ENCODE assay signal across 19 cellular contexts in genomic region chr11:32015435-32015834, GRCh38.
DNase-seq lines count a peak whose midpoint lies in the region; TF ChIP-seq lines count a peak whose summit lies in the region.
"Had no signal": no experiment of that assay in that cellular context is flagged by ENCODE, and none has a peak within 500 bp of the region (broad histone marks: within the 10 kb centered on the region; RNA-seq: fewer than 3 reads in every experiment).

No MANE protein-coding gene starts in this region.

- TF ChIP-seq CTCF in hepatocyte (IDR thresholded peaks at IDR 0.05; ENCODE audit: poor library complexity), result no peak

- H3K4me1 ChIP-seq in hepatocyte (ENCODE audit: insufficient read depth), result no peaks in the 10 kb centered on the region
- H3K4me1 ChIP-seq: BE2C had no signal

- H3K9me3 ChIP-seq in hepatocyte (ENCODE audit: low read depth), result no peaks in the 10 kb centered on the region
- H3K9me3 ChIP-seq: BE2C, SK-N-SH had no signal

- no peaks in the 10 kb centered on the region for H3K9me2 ChIP-seq in hepatocyte (replicated peaks; ENCODE audit: insufficient read depth)
- H3K9me2 ChIP-seq: SK-N-SH had no signal

- no peaks in the 10 kb centered on the region for H3K36me3 ChIP-seq in hepatocyte (replicated peaks; ENCODE audit: insufficient read depth, low read depth)
- H3K36me3 ChIP-seq: BE2C had no signal

- no peak overlapping the region for H3K27ac ChIP-seq in hepatocyte
- H3K27ac ChIP-seq: 22Rv1 had no signal

- H3K79me2 ChIP-seq in hepatocyte, result no peaks in the 10 kb centered on the region

- WGBS in hepatocyte (ENCODE audit: low lambda C conversion rate, missing lambda C conversion rate), result 32% methylated on average over 4 of the region's 4 CpGs

- no peak overlapping the region for H3K4me2 ChIP-seq in hepatocyte
- H3K4me2 ChIP-seq: SK-N-SH had no signal

- H3K4me3 ChIP-seq in hepatocyte, result no peak overlapping the region

- H4K20me1 ChIP-seq in hepatocyte (ENCODE audit: insufficient read depth, poor library complexity, severe bottlenecking), result no peaks in the 10 kb centered on the region

- no peak overlapping the region for H2AFZ ChIP-seq in hepatocyte

- H3K27me3 ChIP-seq in hepatocyte, result peaks cover 29% of the 10 kb centered on the region
- H3K27me3 ChIP-seq: BE2C had no signal

- DNase-seq in NCI-H1092 treated with DMSO at 0.1 percent for 48 hours (lab: John Stamatoyannopoulos, UW) (peak; percentile 26), NCI-H1092 (lab: John Stamatoyannopoulos, UW) (no peak), NCI-H1105 (lab: John Stamatoyannopoulos, UW) (peak; percentile 85), NCI-H69 (lab: John Stamatoyannopoulos, UW) (peak; percentile 45), hepatocyte (ENCODE audit: low spot score) (peak; percentile 11), 8988T (no peak), superior temporal gyrus (ENCODE audit: extremely low spot score) (no peak)
- DNase-seq: ACHN; BE2C; Calu3; CD8-positive, alpha-beta memory T cell; Karpas-422; NCI-H2029 treated with DMSO at 0.1 percent for 48 hours; NCI-H526; NK-92 treated with Interleukin-12 subunit alpha and Interleukin-12 subunit beta, amount 100 ng/mL, for 24 hours; PC-3; SK-N-SH; SW 1271 had no signal

Comparison
In these comparisons a context has a peak if more than half of its experiments do, and no peak if none do; other contexts are left out.
1. DNase-seq: peak in NCI-H1092 treated with DMSO at 0.1 percent for 48 hours (single experiment), NCI-H1105 (single experiment), NCI-H69 (single experiment) and hepatocyte (single experiment); none in NCI-H1092 (single experiment), 8988T (single experiment) and superior temporal gyrus (single experiment).